7 cellular contexts compared by ENCODE assay signal in genomic region chr16:81798311-81799137, GRCh38. TPM values are rescaled to one million over a fixed set of nuclear protein-coding genes. Genes with fewer than 3 reads are reported as not detected.
A peak's percentile ranks its signal among the peaks of the same experiment; 100 is the strongest.
DNase-seq lines count a peak whose midpoint lies in the region; ATAC-seq and TF ChIP-seq lines count a peak whose summit lies in the region.

No MANE protein-coding gene starts in this region.

- no peak overlapping the region for H3K4me2 ChIP-seq in GM23338
- peak overlapping the region; percentile 18; the same call in 1 of the 2 replicates for H3K4me2 ChIP-seq in MM.1S (ENCODE audit: low read depth, low read length)

- H3K4me1 ChIP-seq in GM23338 (ENCODE audit: insufficient read depth) (peaks cover 4% of the 10 kb centered on the region), MM.1S (ENCODE audit: low read length) (peaks cover 32% of the 10 kb centered on the region), body of pancreas (no peaks in the 10 kb centered on the region)

- H3K36me3 Mint-ChIP-seq in GM23338 (ENCODE audit: low read depth): no peaks in the 10 kb centered on the region

- no peaks in the 10 kb centered on the region for H4K20me1 ChIP-seq in GM23338 (replicated peaks; ENCODE audit: insufficient read depth)
- no peaks in the 10 kb centered on the region for H4K20me1 ChIP-seq in MM.1S (ENCODE audit: insufficient read depth, low read length)

- 70 to 82% methylated on average over 14 of the region's 14 CpGs for WGBS in body of pancreas, 2 donors

- H3K79me2 ChIP-seq in GM23338 (replicated peaks; ENCODE audit: insufficient read depth) (no peaks in the 10 kb centered on the region), MM.1S (ENCODE audit: low read length) (peaks cover 16% of the 10 kb centered on the region)

- intact Hi-C loops in body of pancreas (cut with DNase I): no loop called here

- no peak for TF ChIP-seq POLR2A in body of pancreas (IDR thresholded peaks at IDR 0.05)

- H3K4me3 ChIP-seq in GM23338 (no peak overlapping the region), MM.1S (ENCODE audit: low read length) (no peak overlapping the region), body of pancreas (no peak overlapping the region)

- no peaks in the 10 kb centered on the region for H3K27me3 ChIP-seq in GM23338 (ENCODE audit: insufficient read depth)
- no peaks in the 10 kb centered on the region for H3K27me3 ChIP-seq in MM.1S (replicated peaks; ENCODE audit: insufficient read depth, low read length)
- H3K27me3 ChIP-seq in body of pancreas: no peaks in the 10 kb centered on the region

- H3K36me3 ChIP-seq in GM23338 (ENCODE audit: insufficient read depth) (no peaks in the 10 kb centered on the region), MM.1S (replicated peaks; ENCODE audit: insufficient read depth, low read length) (no peaks in the 10 kb centered on the region), body of pancreas (replicated peaks in 1 of 2; ENCODE audit: insufficient read depth in 1 of 2, low read depth in 2 of 2) (no peaks in the 10 kb centered on the region)

- no peaks in the 10 kb centered on the region for H3K9me3 ChIP-seq in MM.1S (replicated peaks; ENCODE audit: insufficient read depth, low read length)
- no peaks in the 10 kb centered on the region for H3K9me3 ChIP-seq in body of pancreas

- ATAC-seq in GM18861 (IDR thresholded peaks at IDR 0.05; ENCODE audit: unreplicated experiment): peak; percentile 50
- ATAC-seq in GM23338: peak; percentile 74
- ATAC-seq in esophagus mucosa: peak; percentile 63
- ATAC-seq in body of pancreas: no peak

- H2AFZ ChIP-seq in GM23338 (0 out of 2 replicates have a peak overlapping the region, but pooled peaks have one; percentile 52), MM.1S (ENCODE audit: low read length) (no peak overlapping the region)

- H3F3A ChIP-seq in GM23338 (replicated peaks; ENCODE audit: low read depth) (no peaks in the 10 kb centered on the region), MM.1S (ENCODE audit: insufficient read depth, low read length) (0 out of 2 replicates have a peak, but pooled peaks cover 12% of the 10 kb centered on the region)

- in situ Hi-C loops in ACHN (cut with HindIII; ENCODE audit: low pct_ligation_motif_present, low pct_unique_long_range_greater_than_20kb, low sequenced_read_pairs): no loop called here

- peaks cover 11% of the 10 kb centered on the region for H3K4me1 Mint-ChIP-seq in GM23338

- H3K9me3 Mint-ChIP-seq in GM23338: no peaks in the 10 kb centered on the region

- H3K9ac ChIP-seq in MM.1S (ENCODE audit: low read length): no peak overlapping the region

- no peak overlapping the region for H3K27ac ChIP-seq in GM23338 (ENCODE audit: low read depth)
- peak overlapping the region; percentile 67; the same call in 1 of the 2 replicates for H3K27ac ChIP-seq in MM.1S (ENCODE audit: low read length)
- no peak overlapping the region for H3K27ac ChIP-seq in body of pancreas

- TF ChIP-seq CTCF in GM23338 (conservative IDR thresholded peaks at IDR 0.05; ENCODE audit: low read depth in 2 of 2): peak in 1 of 2 experiments; percentile 26; a peak in 1 of 4 replicates
- TF ChIP-seq CTCF in MM.1S (IDR thresholded peaks at IDR 0.05; ENCODE audit: low read length): no peak
- TF ChIP-seq CTCF in body of pancreas (IDR thresholded peaks at IDR 0.05): no peak

- no peaks in the 10 kb centered on the region for H3K9me2 ChIP-seq in GM23338 (ENCODE audit: insufficient read depth)
- no peaks in the 10 kb centered on the region for H3K9me2 ChIP-seq in MM.1S (replicated peaks; ENCODE audit: insufficient read depth, low read length)

- H3K4me3 Mint-ChIP-seq in GM23338: no peak overlapping the region; the same call in 2 of the 3 replicates

- peak; percentile 12 for DNase-seq in GM23338 (ENCODE audit: low spot score)
- no peak for DNase-seq in MM.1S
- DNase-seq in NCI-H1105 treated with DMSO at 0.1 percent for 48 hours (lab: John Stamatoyannopoulos, UW): no peak
- no peak for DNase-seq in body of pancreas
- DNase-seq in ACHN: no peak

- H3K27me3 Mint-ChIP-seq in GM23338 (ENCODE audit: insufficient read depth, low read depth, poor library complexity): peaks cover 3% of the 10 kb centered on the region

- peak overlapping the region; percentile 3; the same call in 1 of the 2 replicates for H3K27ac Mint-ChIP-seq in GM23338

TF ChIP-seq in GM23338, 12 proteins besides CTCF, POLR2A, EP300 and RAD21 (continues in another document):
- TF ChIP-seq POLR2AphosphoS5 (IDR thresholded peaks at IDR 0.05; ENCODE audit: low read depth) (no peak), EZH2 (IDR thresholded peaks at IDR 0.05; ENCODE audit: low read depth, unreplicated experiment) (no peak), ZNF114 (CRISPR knock-in tag; IDR thresholded peaks at IDR 0.05) (no peak), STAT1 (IDR thresholded peaks at IDR 0.05; ENCODE audit: unreplicated experiment) (no peak)
- TF ChIP-seq, protein P1, sequence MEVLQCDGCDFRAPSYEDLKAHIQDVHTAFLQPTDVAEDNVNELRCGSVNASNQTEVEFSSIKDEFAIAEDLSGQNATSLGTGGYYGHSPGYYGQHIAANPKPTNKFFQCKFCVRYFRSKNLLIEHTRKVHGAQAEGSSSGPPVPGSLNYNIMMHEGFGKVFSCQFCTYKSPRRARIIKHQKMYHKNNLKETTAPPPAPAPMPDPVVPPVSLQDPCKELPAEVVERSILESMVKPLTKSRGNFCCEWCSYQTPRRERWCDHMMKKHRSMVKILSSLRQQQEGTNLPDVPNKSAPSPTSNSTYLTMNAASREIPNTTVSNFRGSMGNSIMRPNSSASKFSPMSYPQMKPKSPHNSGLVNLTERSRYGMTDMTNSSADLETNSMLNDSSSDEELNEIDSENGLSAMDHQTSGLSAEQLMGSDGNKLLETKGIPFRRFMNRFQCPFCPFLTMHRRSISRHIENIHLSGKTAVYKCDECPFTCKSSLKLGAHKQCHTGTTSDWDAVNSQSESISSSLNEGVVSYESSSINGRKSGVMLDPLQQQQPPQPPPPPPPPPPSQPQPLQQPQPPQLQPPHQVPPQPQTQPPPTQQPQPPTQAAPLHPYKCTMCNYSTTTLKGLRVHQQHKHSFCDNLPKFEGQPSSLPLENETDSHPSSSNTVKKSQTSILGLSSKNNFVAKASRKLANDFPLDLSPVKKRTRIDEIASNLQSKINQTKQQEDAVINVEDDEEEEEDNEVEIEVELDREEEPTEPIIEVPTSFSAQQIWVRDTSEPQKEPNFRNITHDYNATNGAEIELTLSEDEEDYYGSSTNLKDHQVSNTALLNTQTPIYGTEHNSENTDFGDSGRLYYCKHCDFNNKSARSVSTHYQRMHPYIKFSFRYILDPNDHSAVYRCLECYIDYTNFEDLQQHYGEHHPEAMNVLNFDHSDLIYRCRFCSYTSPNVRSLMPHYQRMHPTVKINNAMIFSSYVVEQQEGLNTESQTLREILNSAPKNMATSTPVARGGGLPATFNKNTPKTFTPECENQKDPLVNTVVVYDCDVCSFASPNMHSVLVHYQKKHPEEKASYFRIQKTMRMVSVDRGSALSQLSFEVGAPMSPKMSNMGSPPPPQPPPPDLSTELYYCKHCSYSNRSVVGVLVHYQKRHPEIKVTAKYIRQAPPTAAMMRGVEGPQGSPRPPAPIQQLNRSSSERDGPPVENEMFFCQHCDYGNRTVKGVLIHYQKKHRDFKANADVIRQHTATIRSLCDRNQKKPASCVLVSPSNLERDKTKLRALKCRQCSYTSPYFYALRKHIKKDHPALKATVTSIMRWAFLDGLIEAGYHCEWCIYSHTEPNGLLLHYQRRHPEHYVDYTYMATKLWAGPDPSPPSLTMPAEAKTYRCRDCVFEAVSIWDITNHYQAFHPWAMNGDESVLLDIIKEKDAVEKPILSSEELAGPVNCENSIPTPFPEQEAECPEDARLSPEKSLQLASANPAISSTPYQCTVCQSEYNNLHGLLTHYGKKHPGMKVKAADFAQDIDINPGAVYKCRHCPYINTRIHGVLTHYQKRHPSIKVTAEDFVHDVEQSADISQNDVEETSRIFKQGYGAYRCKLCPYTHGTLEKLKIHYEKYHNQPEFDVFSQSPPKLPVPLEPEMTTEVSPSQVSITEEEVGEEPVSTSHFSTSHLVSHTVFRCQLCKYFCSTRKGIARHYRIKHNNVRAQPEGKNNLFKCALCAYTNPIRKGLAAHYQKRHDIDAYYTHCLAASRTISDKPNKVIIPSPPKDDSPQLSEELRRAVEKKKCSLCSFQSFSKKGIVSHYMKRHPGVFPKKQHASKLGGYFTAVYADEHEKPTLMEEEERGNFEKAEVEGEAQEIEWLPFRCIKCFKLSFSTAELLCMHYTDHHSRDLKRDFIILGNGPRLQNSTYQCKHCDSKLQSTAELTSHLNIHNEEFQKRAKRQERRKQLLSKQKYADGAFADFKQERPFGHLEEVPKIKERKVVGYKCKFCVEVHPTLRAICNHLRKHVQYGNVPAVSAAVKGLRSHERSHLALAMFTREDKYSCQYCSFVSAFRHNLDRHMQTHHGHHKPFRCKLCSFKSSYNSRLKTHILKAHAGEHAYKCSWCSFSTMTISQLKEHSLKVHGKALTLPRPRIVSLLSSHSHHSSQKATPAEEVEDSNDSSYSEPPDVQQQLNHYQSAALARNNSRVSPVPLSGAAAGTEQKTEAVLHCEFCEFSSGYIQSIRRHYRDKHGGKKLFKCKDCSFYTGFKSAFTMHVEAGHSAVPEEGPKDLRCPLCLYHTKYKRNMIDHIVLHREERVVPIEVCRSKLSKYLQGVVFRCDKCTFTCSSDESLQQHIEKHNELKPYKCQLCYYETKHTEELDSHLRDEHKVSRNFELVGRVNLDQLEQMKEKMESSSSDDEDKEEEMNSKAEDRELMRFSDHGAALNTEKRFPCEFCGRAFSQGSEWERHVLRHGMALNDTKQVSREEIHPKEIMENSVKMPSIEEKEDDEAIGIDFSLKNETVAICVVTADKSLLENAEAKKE (CRISPR knock-in tag; IDR thresholded peaks at IDR 0.05): no peak

RNA-seq across cellular contexts. Expression of gene PLCG2, which starts 19.4 kb away (rescaled TPM):
- total RNA-seq in GM23338 (2014; rRNA removed; shearing (Covaris generic)): 3.6 and 5.9 TPM in 2 replicates
- polyA plus RNA-seq in GM23338 (2016; fragmentation: Nextera tagmentation; extraction: Ambion mirVana): 1.4 and 2.4 TPM in 2 replicates
- total RNA-seq in esophagus mucosa (8.6 TPM), body of pancreas (1 to 10 TPM; 6.7 to 9.6 TPM)
